8 cellular contexts compared by ENCODE assay signal in the genomic region with DNA sequence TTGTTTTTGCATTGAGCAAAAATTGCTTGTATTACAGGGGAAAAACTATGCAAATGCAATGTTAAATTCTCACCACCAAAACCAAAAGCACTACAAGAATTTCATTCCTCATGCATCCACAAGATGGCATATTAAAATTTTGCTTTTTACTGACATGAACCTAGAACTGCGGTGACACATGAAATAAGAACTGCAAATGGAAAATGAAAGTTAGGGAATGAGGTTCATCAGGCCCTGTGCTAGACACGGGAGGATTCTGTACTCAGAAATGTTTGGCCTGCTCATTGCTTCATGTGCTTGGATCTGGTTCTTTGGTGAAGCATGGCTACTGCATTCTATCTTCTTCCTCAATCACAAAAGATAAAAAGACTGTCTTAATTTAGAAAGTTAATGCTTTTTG. TPM values are rescaled to one million over a fixed set of nuclear protein-coding genes. Genes with fewer than 3 reads are reported as not detected.
A peak's percentile ranks its signal among the peaks of the same experiment; 100 is the strongest.
DNase-seq lines count a peak whose midpoint lies in the region; ATAC-seq and TF ChIP-seq lines count a peak whose summit lies in the region.

No MANE protein-coding gene starts in this region.

- DNase-seq in Calu3 (no peak), NCI-H226 (peak; percentile 66), astrocyte of the cerebellum (ENCODE audit: low read depth) (peak; percentile 78), immature natural killer cell (peak; percentile 36 to 61 (median 51))
- DNase-seq in stimulated activated naive B cell treated with anti-CD40 and anti-IgM and Interleukin-4, amounts not matched to agents 10 μg/mL and 1 μg/mL and 100 μg/mL, for 72 hours = peak; percentile 6
- no peak for DNase-seq in activated effector memory CD4-positive, alpha-beta T cell treated with Interleukin-2 at 50 U/mL for 16 hours

- peak; percentile 27 for TF ChIP-seq CTCF in Calu3 (IDR thresholded peaks at IDR 0.05; ENCODE audit: unreplicated experiment)
- TF ChIP-seq CTCF in astrocyte of the cerebellum (IDR thresholded peaks at IDR 0.05; ENCODE audit: low read depth, low read length, missing control alignments) = peak; percentile 45

- H3K4me1 Mint-ChIP-seq in Calu3 (ENCODE audit: low read depth, unreplicated experiment) = peaks cover 28% of the 10 kb centered on the region
- H3K4me1 Mint-ChIP-seq in immature natural killer cell = peaks cover 3 to 8% of the 10 kb centered on the region in 2 donors
- peaks cover 8 to 21% of the 10 kb centered on the region in 2 donors for H3K4me1 Mint-ChIP-seq in stimulated activated naive B cell treated with anti-CD40 and anti-IgM and Interleukin-4, amounts not matched to agents 10 μg/mL and 1 μg/mL and 100 μg/mL, for 72 hours

- H3K4me3 Mint-ChIP-seq in Calu3 (ENCODE audit: low read depth, unreplicated experiment) (peak overlapping the region; percentile 30), immature natural killer cell (peak overlapping the region in 3 of 5 donors; percentile 1 to 65 (median 35))
- peak overlapping the region; percentile 57 to 58 for H3K4me3 Mint-ChIP-seq in stimulated activated naive B cell treated with anti-CD40 and anti-IgM and Interleukin-4, amounts not matched to agents 10 μg/mL and 1 μg/mL and 100 μg/mL, for 72 hours

- H3K4me3 ChIP-seq in astrocyte of the cerebellum (ENCODE audit: low read depth, low read length) = no peak overlapping the region

- intact Hi-C loops in Calu3 (cut with micrococcal nuclease; ENCODE audit: unreplicated experiment) = loop anchor here (1.0 to 5.0 kb wide), 2 partner anchors 39 to 255 kb away; no protein-coding TSS in a partner anchor

- in situ Hi-C loops in astrocyte of the cerebellum (cut with HindIII; ENCODE audit: low sequenced_read_pairs) = no loop called here

- H3K27ac Mint-ChIP-seq in Calu3 (ENCODE audit: unreplicated experiment) = no peak overlapping the region
- H3K27ac Mint-ChIP-seq in immature natural killer cell = peak overlapping the region in 5 of 6 donors; percentile 18 to 79 (median 78)
- H3K27ac Mint-ChIP-seq in stimulated activated naive B cell treated with anti-CD40 and anti-IgM and Interleukin-4, amounts not matched to agents 10 μg/mL and 1 μg/mL and 100 μg/mL, for 72 hours = peak overlapping the region; percentile 51

- H3K36me3 Mint-ChIP-seq in Calu3 (ENCODE audit: insufficient read depth, unreplicated experiment) (no peaks in the 10 kb centered on the region), immature natural killer cell (no peaks in the 10 kb centered on the region)
- peaks cover 5 to 9% of the 10 kb centered on the region in 2 donors for H3K36me3 Mint-ChIP-seq in stimulated activated naive B cell treated with anti-CD40 and anti-IgM and Interleukin-4, amounts not matched to agents 10 μg/mL and 1 μg/mL and 100 μg/mL, for 72 hours

- CTCF ChIA-PET in Calu3 (lab: Charles Lee) = no interaction called here

- ATAC-seq in GM18868 (IDR thresholded peaks at IDR 0.05; ENCODE audit: unreplicated experiment) (peak; percentile 87), HG03025 (IDR thresholded peaks at IDR 0.05; ENCODE audit: low FRiP score, unreplicated experiment) (peak; percentile 84)
- ATAC-seq in stimulated activated naive B cell treated with anti-CD40 and anti-IgM and Interleukin-4, amounts not matched to agents 10 μg/mL and 1 μg/mL and 100 μg/mL, for 72 hours (replicated peaks) = peak; percentile 84 to 94

- no TSS peak for BruUV-seq in Calu3 (replicated peaks; lab: Mats Ljungman, UMichigan)

- no peaks in the 10 kb centered on the region for H3K27me3 Mint-ChIP-seq in Calu3 (ENCODE audit: unreplicated experiment)
- H3K27me3 Mint-ChIP-seq in immature natural killer cell (ENCODE audit: low read depth in 3 of 3) = peaks cover 0 to 2% (median 0%) of the 10 kb centered on the region in 3 donors
- no peaks in the 10 kb centered on the region for H3K27me3 Mint-ChIP-seq in stimulated activated naive B cell treated with anti-CD40 and anti-IgM and Interleukin-4, amounts not matched to agents 10 μg/mL and 1 μg/mL and 100 μg/mL, for 72 hours

- H3K9me3 Mint-ChIP-seq in Calu3 (ENCODE audit: low read depth, unreplicated experiment) (no peaks in the 10 kb centered on the region), immature natural killer cell (no peaks in the 10 kb centered on the region)
- no peaks in the 10 kb centered on the region for H3K9me3 Mint-ChIP-seq in stimulated activated naive B cell treated with anti-CD40 and anti-IgM and Interleukin-4, amounts not matched to agents 10 μg/mL and 1 μg/mL and 100 μg/mL, for 72 hours

RNA-seq across cellular contexts. Expression of a gene that starts 9.1 kb away (rescaled TPM):
- total RNA-seq in Calu3 (2022) = 13.0 and 14.0 TPM in 2 replicates
- polyA plus RNA-seq in immature natural killer cell = 10 to 100 TPM in 2 of 3 donors, 1 to 10 TPM in 1; 7.8 to 21.3 (median 20.0) TPM

RNA-seq across cellular contexts. Expression of a gene that starts 55.6 kb away (rescaled TPM):
- 5.0 and 7.9 TPM in 2 replicates for total RNA-seq in Calu3 (2022)
- polyA plus RNA-seq in immature natural killer cell = 10 to 100 TPM in 1 of 3 donors, 1 to 10 TPM in 2; 4.8 to 18.9 (median 9.1) TPM

Comparison
In these comparisons a context has a peak if more than half of its experiments do, and no peak if none do; other contexts are left out.
1. DNase-seq: peak in NCI-H226 (single experiment), astrocyte of the cerebellum (single experiment), immature natural killer cell (3 of 3) and stimulated activated naive B cell treated with anti-CD40 and anti-IgM and Interleukin-4, amounts not matched to agents 10 μg/mL and 1 μg/mL and 100 μg/mL, for 72 hours (single experiment); none in Calu3 (single experiment) and activated effector memory CD4-positive, alpha-beta T cell treated with Interleukin-2 at 50 U/mL for 16 hours (single experiment).
2. Peak in every context shown above with its lines, with median percentiles within 50 percentile points of each other: H3K4me3 Mint-ChIP-seq and ATAC-seq.